ENCODE assay signal across 15 cellular contexts in the genomic region with DNA sequence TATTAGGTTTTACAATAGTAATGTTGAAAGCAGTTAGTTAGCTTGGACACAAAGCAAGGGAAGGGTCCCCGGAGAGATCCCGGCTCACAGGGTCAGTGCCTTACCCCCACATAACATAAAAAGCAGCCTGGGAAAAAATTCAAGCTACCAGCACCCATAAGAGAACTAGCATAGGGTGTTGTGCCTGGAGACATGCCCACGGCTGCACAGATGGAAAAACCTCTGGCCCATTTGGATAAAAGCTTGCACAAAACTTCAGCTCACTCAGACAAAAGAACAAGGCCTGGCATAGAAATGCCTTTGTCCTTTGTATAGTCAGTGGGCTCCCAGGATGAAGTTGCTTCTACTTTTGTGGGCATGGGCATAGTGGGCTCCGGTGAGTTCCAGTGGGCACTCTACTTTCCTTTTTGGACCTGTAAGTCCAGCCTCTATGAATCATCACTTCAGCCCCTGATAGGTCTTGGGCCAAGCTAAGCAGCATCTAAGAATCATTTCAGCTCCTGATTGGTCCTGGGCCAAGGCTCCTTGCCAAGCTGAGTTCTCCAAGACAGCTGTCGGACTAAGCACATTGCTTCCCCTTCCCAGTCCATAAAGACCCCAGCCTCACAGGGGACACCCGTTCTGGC. TPM values are rescaled to one million over a fixed set of nuclear protein-coding genes. Genes with fewer than 3 reads are reported as not detected.
DNase-seq lines count a peak whose midpoint lies in the region; ATAC-seq, FAIRE-seq and TF ChIP-seq lines count a peak whose summit lies in the region.
"Had no signal": no experiment of that assay in that cellular context is flagged by ENCODE, and none has a peak within 500 bp of the region (broad histone marks: within the 10 kb centered on the region; RNA-seq: fewer than 3 reads in every experiment).

No MANE protein-coding gene starts in this region.

- no TSS peak for BruUV-seq in MCF 10A (replicated peaks; lab: Mats Ljungman, UMichigan)

- H3K27ac Mint-ChIP-seq in MCF 10A (ENCODE audit: low read depth, unreplicated experiment), result no peak overlapping the region

- WGBS in H1 (ENCODE audit: extremely low coverage in 1 of 2, insufficient coverage in 1 of 2, insufficient read length in 1 of 2, insufficient replicate concordance in 2 of 2, low coverage in 1 of 2, low lambda C conversion rate in 2 of 2, missing lambda C conversion rate in 1 of 2), 2 experiments, result 88% methylated on average over 6 of the region's 6 CpGs; no CpG with 5 or more reads in 1 of the 2 experiments

- H3K9me3 ChIP-seq in breast epithelium (no peaks in the 10 kb centered on the region), H1 (ENCODE audit: insufficient read depth in 2 of 2, low read depth in 1 of 2, low read length in 1 of 2) (no peaks in the 10 kb centered on the region)
- H3K9me3 ChIP-seq: lower lobe of right lung had no signal

- no peaks in the 10 kb centered on the region; the same call in none of the 2 replicates for H3K23me2 ChIP-seq in H1 (ENCODE audit: low read depth, low read length)

- TF ChIP-seq POLR2A in breast epithelium (IDR thresholded peaks at IDR 0.05), result no peak
- TF ChIP-seq POLR2A in H1 (IDR thresholded peaks at IDR 0.05; ENCODE audit: control extremely low read depth in 1 of 2, low read depth in 2 of 2, low read length in 2 of 2), result no peak

- H2BK5ac ChIP-seq in H1 (ENCODE audit: low read depth, low read length), result peak overlapping the region; percentile 27; the same call in 1 of the 2 replicates

- no peak overlapping the region for H3K14ac ChIP-seq in H1 (ENCODE audit: insufficient read length)

- H4K20me1 ChIP-seq in H1 (replicated peaks in 1 of 2; ENCODE audit: control insufficient read depth in 1 of 2, insufficient read depth in 2 of 2, low read length in 2 of 2), result no peaks in the 10 kb centered on the region

- no peak overlapping the region for H3K23ac ChIP-seq in H1 (ENCODE audit: insufficient read length)

- H4K91ac ChIP-seq in H1 (replicated peaks; ENCODE audit: insufficient read length, low read length), result no peak overlapping the region

- no peak overlapping the region for H3K9ac ChIP-seq in H1 (replicated peaks in 1 of 4; ENCODE audit: extremely low read depth in 1 of 4, low read depth in 3 of 4, low read length in 3 of 4)

- peak overlapping the region; percentile 61; the same call in 1 of the 2 replicates for H2AFZ ChIP-seq in H1 (ENCODE audit: low read length)

- peak; percentile 3 for DNase-seq in MCF 10A (ENCODE audit: unreplicated experiment)
- DNase-seq in breast epithelium (ENCODE audit: low spot score in 2 of 2), result no peak
- no peak for DNase-seq in H1 (ENCODE audit: low read depth in 1 of 2, low spot score in 2 of 2)
- peak; percentile 69 for DNase-seq in sciatic nerve (ENCODE audit: low spot score)
- DNase-seq: activated naive CD8-positive, alpha-beta T cell treated with anti-CD3 and anti-CD28 coated beads, Interleukin-2, amount 50 U/mL, for 24 hours; COR-L47; hippocampal formation; lower lobe of right lung; NCI-H187; occipital lobe; stimulated activated CD4-positive, alpha-beta T cell treated with anti-CD3 and anti-CD28 coated beads, Interleukin-15, amount 100 ng/mL, for 24 hours had no signal

- TF ChIP-seq RAD21 in H1 (IDR thresholded peaks at IDR 0.05 in 1 of 2, conservative IDR thresholded peaks at IDR 0.05 in 1 of 2; ENCODE audit: low read depth in 2 of 2, low read length in 2 of 2), result no peak

- H2BK120ac ChIP-seq in H1 (replicated peaks; ENCODE audit: low read depth, low read length), result no peak overlapping the region

- H3K79me1 ChIP-seq in H1 (ENCODE audit: low read depth, low read length), result no peaks in the 10 kb centered on the region

- 0 out of 4 replicates have a peak overlapping the region, but pooled peaks of 1 of the 2 experiments have one; percentile 16 for H3K4me2 ChIP-seq in H1 (ENCODE audit: insufficient read depth in 1 of 2, low read depth in 2 of 2, low read length in 2 of 2)

- no peak overlapping the region for H4K5ac ChIP-seq in H1 (ENCODE audit: insufficient read length, low read depth, low read length)

- no peak overlapping the region for H3K27ac ChIP-seq in breast epithelium
- no peak overlapping the region for H3K27ac ChIP-seq in H1 (ENCODE audit: low read depth, low read length)
- H3K27ac ChIP-seq: lower lobe of right lung had no signal

- H3K4ac ChIP-seq in H1 (replicated peaks; ENCODE audit: insufficient read length, low read depth, low read length), result no peak overlapping the region

- H3K18ac ChIP-seq in H1 (ENCODE audit: extremely low read depth, low read length), result no peak overlapping the region

- no peaks in the 10 kb centered on the region for H3K9me3 Mint-ChIP-seq in MCF 10A (ENCODE audit: unreplicated experiment)
- H3K9me3 Mint-ChIP-seq: activated naive CD8-positive, alpha-beta T cell treated with anti-CD3 and anti-CD28 coated beads, Interleukin-2, amount 50 U/mL, for 24 hours had no signal

- no peak overlapping the region for H2BK20ac ChIP-seq in H1 (ENCODE audit: low read length)

- no peak overlapping the region for H2BK12ac ChIP-seq in H1 (ENCODE audit: low read depth, low read length)

- H3K4me3 ChIP-seq in breast epithelium, result no peak overlapping the region
- H3K4me3 ChIP-seq in H1 (ENCODE audit: extremely low read depth in 1 of 4, insufficient read depth in 2 of 4, low read depth in 3 of 4, low read length in 4 of 4), result no peak overlapping the region
- H3K4me3 ChIP-seq: lower lobe of right lung had no signal

- CTCF ChIA-PET in MCF 10A (lab: Yijun Ruan, JAX) (interaction anchor here (0.6 to 1.5 kb wide), 3 partner anchors 16 to 217 kb away, joined by 3 to 4 read pairs (median 3); no protein-coding TSS in a partner anchor), H1 (lab: Charles Lee; ENCODE audit: partially characterized antibody) (interaction anchor here (0.5 to 2.1 kb wide), 6 partner anchors 16 to 105 kb away, joined by 3 to 8 read pairs (median 4); no protein-coding TSS in a partner anchor)

- no peak overlapping the region for H4K8ac ChIP-seq in H1 (ENCODE audit: extremely low read depth, insufficient read depth, low read length)

- H3K4me1 ChIP-seq in breast epithelium (peaks cover 0 to 8% of the 10 kb centered on the region in 2 donors), H1 (replicated peaks in 1 of 4; ENCODE audit: control insufficient read depth in 3 of 4, insufficient read depth in 4 of 4, low read length in 3 of 4) (peaks cover 0 to 6% (median 3%) of the 10 kb centered on the region in 4 experiments; a peak in 5 of 7 replicates)

- no peaks in the 10 kb centered on the region for H3K27me3 ChIP-seq in breast epithelium
- H3K27me3 ChIP-seq in H1 (replicated peaks in 1 of 4; ENCODE audit: control insufficient read depth in 3 of 4, extremely low read depth in 1 of 4, insufficient read depth in 3 of 4, low read length in 3 of 4), result no peaks in the 10 kb centered on the region; a peak in 2 of 7 replicates

- no peak overlapping the region for H3K56ac ChIP-seq in H1 (replicated peaks; ENCODE audit: insufficient read length, low read depth, low read length)

- peak; percentile 77 for ATAC-seq in sciatic nerve
- ATAC-seq in HG02870 (IDR thresholded peaks at IDR 0.05; ENCODE audit: unreplicated experiment), result no peak
- no peak for ATAC-seq in GM19328 (IDR thresholded peaks at IDR 0.05; ENCODE audit: unreplicated experiment)
- ATAC-seq: activated naive CD8-positive, alpha-beta T cell treated with anti-CD3 and anti-CD28 coated beads, Interleukin-2, amount 50 U/mL, for 24 hours; lower lobe of right lung had no signal

- no peaks in the 10 kb centered on the region for H3K79me2 ChIP-seq in H1 (ENCODE audit: control insufficient read depth in 1 of 2, insufficient read depth in 2 of 2, low read length in 2 of 2)

- no peaks in the 10 kb centered on the region for H3K36me3 Mint-ChIP-seq in MCF 10A (ENCODE audit: insufficient read depth, unreplicated experiment)

- POLR2A ChIA-PET in MCF 10A (lab: Yijun Ruan, JAX), result interaction anchor here (0.6 to 1.1 kb wide), 2 partner anchors 11 to 13 kb away, joined by 3 to 4 read pairs; no protein-coding TSS in a partner anchor
- POLR2A ChIA-PET in H1 (lab: Charles Lee; ENCODE audit: partially characterized antibody), result interaction anchor here (0.6 to 2.1 kb wide), 4 partner anchors 11 to 123 kb away, joined by 3 to 7 read pairs (median 4); partner anchors contain the start of gene TAF15

- no peaks in the 10 kb centered on the region for H3K27me3 Mint-ChIP-seq in MCF 10A (ENCODE audit: insufficient read depth, unreplicated experiment)

- H2BK15ac ChIP-seq in H1 (ENCODE audit: low read length), result no peak overlapping the region

- no peak for FAIRE-seq in H1 (lab: Jason Lieb, UNC)

- TF ChIP-seq CTCF in MCF 10A (IDR thresholded peaks at IDR 0.05; ENCODE audit: unreplicated experiment), result no peak
- no peak for TF ChIP-seq CTCF in breast epithelium (IDR thresholded peaks at IDR 0.05)
- TF ChIP-seq CTCF in H1 (IDR thresholded peaks at IDR 0.05; ENCODE audit: control extremely low read depth in 1 of 3, insufficient read depth in 1 of 3, low read depth in 1 of 3, low read length in 3 of 3), result no peak

- H3K4me1 Mint-ChIP-seq in MCF 10A (ENCODE audit: insufficient read depth, unreplicated experiment), result no peaks in the 10 kb centered on the region

- TF ChIP-seq EP300 in H1 (IDR thresholded peaks at IDR 0.05; ENCODE audit: borderline replicate concordance in 1 of 2, low read depth in 2 of 2, low read length in 2 of 2), result no peak

- H2AK5ac ChIP-seq in H1 (ENCODE audit: low read depth, low read length), result no peak overlapping the region

- H3K4me3 Mint-ChIP-seq in MCF 10A (ENCODE audit: unreplicated experiment), result no peak overlapping the region

- H3K36me3 ChIP-seq in breast epithelium, result no peaks in the 10 kb centered on the region
- no peaks in the 10 kb centered on the region for H3K36me3 ChIP-seq in H1 (ENCODE audit: control insufficient read depth in 2 of 4, insufficient read depth in 4 of 4, low read length in 3 of 4)
- H3K36me3 ChIP-seq: lower lobe of right lung had no signal

- intact Hi-C loops in MCF 10A (cut with micrococcal nuclease), result no loop called here
- intact Hi-C loops in breast epithelium (cut with DNase I; ENCODE audit: low total_unique reads), result no loop called here
- intact Hi-C loops in sciatic nerve (cut with DNase I), result no loop called here

RNA-seq across cellular contexts. Expression of gene RDM1, which starts 1.3 kb away (rescaled TPM):
- 0.44 and 2.6 TPM in 2 replicates for total RNA-seq in MCF 10A (2022)
- total RNA-seq in breast epithelium, result not detected
- 4.8 and 7.3 TPM in 2 replicates for total RNA-seq in H1 (2021; fragmentation: NEBNext Ultra II Directional; extraction: Animal tissue kit (Norgen Biotek cat#: 25700))
- polyA plus RNA-seq in H1 (2011; rRNA removed), result 6.2 and 9.7 TPM in 2 replicates
- polyA plus RNA-seq in H1 (2011; cell fraction: cytosol; rRNA removed), result 8.3 TPM
- 7.1 TPM for polyA plus RNA-seq in H1 (2011; cell fraction: nucleus; rRNA removed)
- 7.5 to 11.1 TPM (median 8.2 TPM) in 4 replicates for polyA plus RNA-seq in H1 (2012, experiment 1 of 2)
- 3.4 TPM for polyA plus RNA-seq in H1 (2012, experiment 2 of 2)
- 5.0 TPM for polyA plus RNA-seq in H1 (2013, experiment 1 of 2)
- polyA plus RNA-seq in H1 (2013, experiment 2 of 2), result 4.1 TPM
- polyA minus RNA-seq in H1 (2011; rRNA and poly(A)+ RNA removed), result 4.7 and 5.0 TPM in 2 replicates
- 7.6 TPM for polyA minus RNA-seq in H1 (2011; cell fraction: cytosol; rRNA and poly(A)+ RNA removed)
- 5.1 TPM for polyA minus RNA-seq in H1 (2011; cell fraction: nucleus; rRNA and poly(A)+ RNA removed)
- total RNA-seq in sciatic nerve, result not detected
- total RNA-seq: lower lobe of right lung had no signal

RNA-seq across cellular contexts. Expression of gene LYZL6, which starts 11.6 kb away (rescaled TPM):
- total RNA-seq in MCF 10A (2022), result not detected in 2 replicates
- total RNA-seq in breast epithelium, result not detected
- not detected in 2 replicates for total RNA-seq in H1 (2021; fragmentation: NEBNext Ultra II Directional; extraction: Animal tissue kit (Norgen Biotek cat#: 25700))
- not detected in 2 replicates for polyA plus RNA-seq in H1 (2011; rRNA removed)
- not detected for polyA plus RNA-seq in H1 (2011; cell fraction: cytosol; rRNA removed)
- polyA plus RNA-seq in H1 (2011; cell fraction: nucleus; rRNA removed), result not detected
- not detected in 4 replicates for polyA plus RNA-seq in H1 (2012, experiment 1 of 2)
- not detected for polyA plus RNA-seq in H1 (2012, experiment 2 of 2)
- not detected for polyA plus RNA-seq in H1 (2013, experiment 1 of 2)
- polyA plus RNA-seq in H1 (2013, experiment 2 of 2), result not detected
- polyA minus RNA-seq in H1 (2011; rRNA and poly(A)+ RNA removed), result not detected in 2 replicates
- polyA minus RNA-seq in H1 (2011; cell fraction: cytosol; rRNA and poly(A)+ RNA removed), result not detected
- not detected for polyA minus RNA-seq in H1 (2011; cell fraction: nucleus; rRNA and poly(A)+ RNA removed)
- total RNA-seq in sciatic nerve, result not detected
- total RNA-seq: A673, lower lobe of right lung, occipital lobe, urinary bladder had no signal
- polyA plus RNA-seq: urinary bladder had no signal

RNA-seq across cellular contexts. Expression of gene CCL16, which starts 49.4 kb away (rescaled TPM):
- total RNA-seq in MCF 10A (2022) (not detected in 2 replicates), breast epithelium (under 1 TPM in 1 of 3 donors, not detected in 2; 0.48 TPM), sciatic nerve (1.1 TPM)
- total RNA-seq in H1 (2021; fragmentation: NEBNext Ultra II Directional; extraction: Animal tissue kit (Norgen Biotek cat#: 25700)), result not detected in 2 replicates
- polyA plus RNA-seq in H1 (2011; rRNA removed), result not detected in 2 replicates
- not detected for polyA plus RNA-seq in H1 (2011; cell fraction: cytosol; rRNA removed)
- not detected for polyA plus RNA-seq in H1 (2011; cell fraction: nucleus; rRNA removed)
- not detected in 4 replicates for polyA plus RNA-seq in H1 (2012, experiment 1 of 2)
- not detected for polyA plus RNA-seq in H1 (2012, experiment 2 of 2)
- polyA plus RNA-seq in H1 (2013, experiment 1 of 2), result not detected
- not detected for polyA plus RNA-seq in H1 (2013, experiment 2 of 2)
- polyA minus RNA-seq in H1 (2011; rRNA and poly(A)+ RNA removed), result not detected in 2 replicates
- polyA minus RNA-seq in H1 (2011; cell fraction: cytosol; rRNA and poly(A)+ RNA removed), result not detected
- polyA minus RNA-seq in H1 (2011; cell fraction: nucleus; rRNA and poly(A)+ RNA removed), result not detected
- total RNA-seq: A673, occipital lobe had no signal

RNA-seq across cellular contexts. Expression of gene CCL5, which starts 51.7 kb away (rescaled TPM):
- total RNA-seq in MCF 10A (2022) (not detected in 2 replicates), breast epithelium (1 to 10 TPM; 3.5 to 7.6 (median 4.6) TPM), sciatic nerve (5.3 TPM)
- total RNA-seq in H1 (2021; fragmentation: NEBNext Ultra II Directional; extraction: Animal tissue kit (Norgen Biotek cat#: 25700)), result not detected in 2 replicates
- not detected in 2 replicates for polyA plus RNA-seq in H1 (2011; rRNA removed)
- polyA plus RNA-seq in H1 (2011; cell fraction: cytosol; rRNA removed), result not detected
- not detected for polyA plus RNA-seq in H1 (2011; cell fraction: nucleus; rRNA removed)
- not detected in 4 replicates for polyA plus RNA-seq in H1 (2012, experiment 1 of 2)
- not detected for polyA plus RNA-seq in H1 (2012, experiment 2 of 2)
- polyA plus RNA-seq in H1 (2013, experiment 1 of 2), result not detected
- not detected for polyA plus RNA-seq in H1 (2013, experiment 2 of 2)
- polyA minus RNA-seq in H1 (2011; rRNA and poly(A)+ RNA removed), result not detected in 2 replicates
- polyA minus RNA-seq in H1 (2011; cell fraction: cytosol; rRNA and poly(A)+ RNA removed), result not detected
- not detected for polyA minus RNA-seq in H1 (2011; cell fraction: nucleus; rRNA and poly(A)+ RNA removed)
- total RNA-seq: A673 had no signal

RNA-seq across cellular contexts. Expression of gene CCL14, which starts 54.6 kb away (rescaled TPM):
- total RNA-seq in MCF 10A (2022) (not detected in 2 replicates), breast epithelium (10 to 100 TPM; 12.4 to 54.1 (median 31.5) TPM), sciatic nerve (96.8 TPM)
- not detected in 2 replicates for total RNA-seq in H1 (2021; fragmentation: NEBNext Ultra II Directional; extraction: Animal tissue kit (Norgen Biotek cat#: 25700))
- polyA plus RNA-seq in H1 (2011; rRNA removed), result not detected in 2 replicates
- polyA plus RNA-seq in H1 (2011; cell fraction: cytosol; rRNA removed), result not detected
- not detected for polyA plus RNA-seq in H1 (2011; cell fraction: nucleus; rRNA removed)
- not detected in 4 replicates for polyA plus RNA-seq in H1 (2012, experiment 1 of 2)
- not detected for polyA plus RNA-seq in H1 (2012, experiment 2 of 2)
- polyA plus RNA-seq in H1 (2013, experiment 1 of 2), result not detected
- polyA plus RNA-seq in H1 (2013, experiment 2 of 2), result not detected
- not detected in 2 replicates for polyA minus RNA-seq in H1 (2011; rRNA and poly(A)+ RNA removed)
- not detected for polyA minus RNA-seq in H1 (2011; cell fraction: cytosol; rRNA and poly(A)+ RNA removed)
- polyA minus RNA-seq in H1 (2011; cell fraction: nucleus; rRNA and poly(A)+ RNA removed), result not detected
- total RNA-seq: A673, occipital lobe had no signal

Comparison
In these comparisons a context has a peak if more than half of its experiments do, and no peak if none do; other contexts are left out.
1. DNase-seq: peak in MCF 10A (single experiment) and sciatic nerve (single experiment); none in breast epithelium (0 of 2) and H1 (0 of 2).